20 cellular contexts compared by ENCODE assay signal in genomic region chr7:91128574-91129348, GRCh38.
DNase-seq lines count a peak whose midpoint lies in the region; ATAC-seq, FAIRE-seq and TF ChIP-seq lines count a peak whose summit lies in the region.
"Had no signal": no experiment of that assay in that cellular context is flagged by ENCODE, and none has a peak within 500 bp of the region (broad histone marks: within the 10 kb centered on the region; RNA-seq: fewer than 3 reads in every experiment).

No MANE protein-coding gene starts in this region.

- CTCF ChIA-PET in HepG2 (lab: Yijun Ruan, JAX; ENCODE audit: low intra/inter-chr PET ratio, low total read pairs): no interaction called here

- H3K9ac ChIP-seq in endocrine pancreas (ENCODE audit: control insufficient read depth, insufficient read depth, low read length): no peak overlapping the region
- no peak overlapping the region for H3K9ac ChIP-seq in HepG2 (ENCODE audit: insufficient read depth, low read depth, low read length)

- H3K9me3 ChIP-seq in endocrine pancreas (ENCODE audit: control insufficient read depth, low read length): no peaks in the 10 kb centered on the region
- no peaks in the 10 kb centered on the region for H3K9me3 ChIP-seq in HepG2 (ENCODE audit: low read length)
- no peaks in the 10 kb centered on the region for H3K9me3 ChIP-seq in upper lobe of right lung
- H3K9me3 ChIP-seq: esophagus squamous epithelium, Peyer's patch had no signal

- H3K36me3 ChIP-seq in endocrine pancreas (ENCODE audit: control insufficient read depth, insufficient read depth, low read length) (no peaks in the 10 kb centered on the region), HepG2 (replicated peaks in 1 of 2; ENCODE audit: control insufficient read depth in 1 of 2, insufficient read depth in 2 of 2, low read length in 2 of 2) (no peaks in the 10 kb centered on the region), upper lobe of right lung (no peaks in the 10 kb centered on the region)
- H3K36me3 ChIP-seq: esophagus squamous epithelium, Peyer's patch had no signal

- 21% methylated on average over 6 of the region's 6 CpGs for WGBS in HepG2 (ENCODE audit: low lambda C conversion rate)

- no peaks in the 10 kb centered on the region for H4K20me1 ChIP-seq in HepG2 (ENCODE audit: insufficient read depth, low read length)

- no TSS peak for BruUV-seq in HepG2 (replicated peaks; lab: Mats Ljungman, UMichigan)

- no peak for TF ChIP-seq EP300 in HepG2 (IDR thresholded peaks at IDR 0.05; ENCODE audit: low read depth in 2 of 2, low read length in 2 of 2)
- no peak for TF ChIP-seq EP300 in HepG2 (CRISPR knock-in tag; IDR thresholded peaks at IDR 0.05; ENCODE audit: borderline replicate concordance)

- no peak for ATAC-seq in HepG2
- ATAC-seq in upper lobe of right lung: peak; percentile 46
- ATAC-seq in HG02623 (IDR thresholded peaks at IDR 0.05; ENCODE audit: unreplicated experiment): no peak

- intact Hi-C loops in HepG2 (cut with micrococcal nuclease; ENCODE audit: unreplicated experiment) (no loop called here), upper lobe of right lung (cut with DNase I) (no loop called here)

- peak overlapping the region; percentile 53 for H3K4me3 ChIP-seq in endocrine pancreas (ENCODE audit: control insufficient read depth, insufficient read depth, low read length)
- no peak overlapping the region for H3K4me3 ChIP-seq in HepG2 (replicated peaks in 1 of 3; ENCODE audit: insufficient read depth in 1 of 3, low read depth in 2 of 3, low read length in 3 of 3)
- H3K4me3 ChIP-seq in upper lobe of right lung: no peak overlapping the region
- H3K4me3 ChIP-seq: Peyer's patch had no signal

- no peak for FAIRE-seq in HepG2 (lab: Jason Lieb, UNC)
- FAIRE-seq: GM12892 had no signal

- TF ChIP-seq CTCF in HepG2 (CRISPR knock-in tag; IDR thresholded peaks at IDR 0.05): no peak
- TF ChIP-seq CTCF in upper lobe of right lung (IDR thresholded peaks at IDR 0.05): no peak

- in situ Hi-C loops in HepG2 (cut with HindIII; ENCODE audit: extremely low pct_ligation_motif_present, low pct_unique_long_range_greater_than_20kb): no loop called here

- no peaks in the 10 kb centered on the region for H3K27me3 ChIP-seq in endocrine pancreas (ENCODE audit: control insufficient read depth, insufficient read depth, low read length)
- no peaks in the 10 kb centered on the region for H3K27me3 ChIP-seq in HepG2 (ENCODE audit: control insufficient read depth in 1 of 2, insufficient read depth in 2 of 2, low read length in 2 of 2)
- H3K27me3 ChIP-seq in upper lobe of right lung: no peaks in the 10 kb centered on the region
- H3K27me3 ChIP-seq: esophagus squamous epithelium, Peyer's patch had no signal

- H3K4me2 ChIP-seq in HepG2 (ENCODE audit: low read depth, low read length): no peak overlapping the region

- no peak for TF ChIP-seq RAD21 in HepG2 (CRISPR knock-in tag; IDR thresholded peaks at IDR 0.05)

- POLR2A ChIA-PET in HepG2 (lab: Yijun Ruan, JAX): no interaction called here

- no peak for TF ChIP-seq POLR2A in HepG2 (IDR thresholded peaks at IDR 0.05; ENCODE audit: insufficient read depth in 1 of 2, low read depth in 2 of 2, low read length in 2 of 2)

- no peaks in the 10 kb centered on the region for H3K79me2 ChIP-seq in HepG2 (ENCODE audit: insufficient read depth, low read length)

- DNase-seq in NOMO-1 treated with DMSO at 0.1 percent for 48 hours (lab: John Stamatoyannopoulos, UW; ENCODE audit: unreplicated experiment) (peak; percentile 14), NOMO-1 treated with dmso at 0.1 percent for 144 hours (lab: John Stamatoyannopoulos, UW; ENCODE audit: unreplicated experiment) (no peak), HepG2 (ENCODE audit: low spot score) (no peak), upper lobe of right lung (no peak), NAMALWA (ENCODE audit: low spot score) (no peak)
- DNase-seq in stimulated activated CD4-positive, alpha-beta T cell treated with anti-CD3 and anti-CD28 coated beads, Interleukin-1b, Interleukin-23, amount 100 ng/mL, for 48 hours: no peak
- DNase-seq: activated B cell treated with CpG ODN at 0.5 μM for 24 hours; aorta; CD4-positive, alpha-beta memory T cell; dermis blood vessel endothelial cell; esophagus squamous epithelium; NCI-H1694 treated with DMSO at 0.1 percent for 48 hours; NCI-H510A; Peyer's patch; posterior cingulate gyrus; T-helper 1 cell had no signal

- H3K27ac ChIP-seq in HepG2 (ENCODE audit: extremely low read length, insufficient read depth, low read length) (no peak overlapping the region), upper lobe of right lung (no peak overlapping the region)
- H3K27ac ChIP-seq: 22Rv1, esophagus squamous epithelium, Peyer's patch had no signal

- peak overlapping the region; percentile 0 for H2AFZ ChIP-seq in HepG2 (ENCODE audit: low read length)

- H3K4me1 ChIP-seq in endocrine pancreas (ENCODE audit: control insufficient read depth, insufficient read depth, low read length) (no peaks in the 10 kb centered on the region), HepG2 (ENCODE audit: insufficient read depth, low read length) (no peaks in the 10 kb centered on the region), upper lobe of right lung (no peaks in the 10 kb centered on the region)
- H3K4me1 ChIP-seq: esophagus squamous epithelium, Peyer's patch had no signal

TF ChIP-seq in HepG2, 621 proteins besides CTCF, POLR2A, EP300 and RAD21:
- TF ChIP-seq TARDBP (CRISPR knock-in tag; IDR thresholded peaks at IDR 0.05): no peak
- TF ChIP-seq, protein P1, sequence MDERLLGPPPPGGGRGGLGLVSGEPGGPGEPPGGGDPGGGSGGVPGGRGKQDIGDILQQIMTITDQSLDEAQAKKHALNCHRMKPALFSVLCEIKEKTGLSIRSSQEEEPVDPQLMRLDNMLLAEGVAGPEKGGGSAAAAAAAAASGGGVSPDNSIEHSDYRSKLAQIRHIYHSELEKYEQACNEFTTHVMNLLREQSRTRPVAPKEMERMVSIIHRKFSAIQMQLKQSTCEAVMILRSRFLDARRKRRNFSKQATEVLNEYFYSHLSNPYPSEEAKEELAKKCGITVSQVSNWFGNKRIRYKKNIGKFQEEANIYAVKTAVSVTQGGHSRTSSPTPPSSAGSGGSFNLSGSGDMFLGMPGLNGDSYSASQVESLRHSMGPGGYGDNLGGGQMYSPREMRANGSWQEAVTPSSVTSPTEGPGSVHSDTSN (CRISPR knock-in tag; IDR thresholded peaks at IDR 0.05): no peak
- TF ChIP-seq ZNF33A (CRISPR knock-in tag; IDR thresholded peaks at IDR 0.05; ENCODE audit: borderline replicate concordance): no peak
- no peak for TF ChIP-seq SRSF4 (IDR thresholded peaks at IDR 0.05; ENCODE audit: low read depth, low read length, poor library complexity, severe bottlenecking)
- no peak for TF ChIP-seq KDM5B (CRISPR knock-in tag; IDR thresholded peaks at IDR 0.05; ENCODE audit: borderline replicate concordance)
- TF ChIP-seq ZNF674 (CRISPR knock-in tag; IDR thresholded peaks at IDR 0.05; ENCODE audit: low read depth): no peak
- TF ChIP-seq TCF7L2 (IDR thresholded peaks at IDR 0.05; ENCODE audit: low read depth, low read length): no peak
- TF ChIP-seq RBM39 (IDR thresholded peaks at IDR 0.05; ENCODE audit: low read depth, low read length, poor library complexity, severe bottlenecking): no peak
- TF ChIP-seq, protein P2, sequence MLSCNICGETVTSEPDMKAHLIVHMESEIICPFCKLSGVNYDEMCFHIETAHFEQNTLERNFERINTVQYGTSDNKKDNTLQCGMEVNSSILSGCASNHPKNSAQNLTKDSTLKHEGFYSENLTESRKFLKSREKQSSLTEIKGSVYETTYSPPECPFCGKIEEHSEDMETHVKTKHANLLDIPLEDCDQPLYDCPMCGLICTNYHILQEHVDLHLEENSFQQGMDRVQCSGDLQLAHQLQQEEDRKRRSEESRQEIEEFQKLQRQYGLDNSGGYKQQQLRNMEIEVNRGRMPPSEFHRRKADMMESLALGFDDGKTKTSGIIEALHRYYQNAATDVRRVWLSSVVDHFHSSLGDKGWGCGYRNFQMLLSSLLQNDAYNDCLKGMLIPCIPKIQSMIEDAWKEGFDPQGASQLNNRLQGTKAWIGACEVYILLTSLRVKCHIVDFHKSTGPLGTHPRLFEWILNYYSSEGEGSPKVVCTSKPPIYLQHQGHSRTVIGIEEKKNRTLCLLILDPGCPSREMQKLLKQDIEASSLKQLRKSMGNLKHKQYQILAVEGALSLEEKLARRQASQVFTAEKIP (CRISPR knock-in tag; IDR thresholded peaks at IDR 0.05; ENCODE audit: borderline replicate concordance): no peak
- no peak for TF ChIP-seq ISL2 (CRISPR knock-in tag; IDR thresholded peaks at IDR 0.05)
- TF ChIP-seq ZMAT5 (CRISPR knock-in tag; IDR thresholded peaks at IDR 0.05; ENCODE audit: borderline replicate concordance, low read depth): no peak
- no peak for TF ChIP-seq MBNL3 (CRISPR knock-in tag; conservative IDR thresholded peaks at IDR 0.05)
- TF ChIP-seq HDAC1 (CRISPR knock-in tag; IDR thresholded peaks at IDR 0.05): no peak
- TF ChIP-seq SIX4 (CRISPR knock-in tag; IDR thresholded peaks at IDR 0.05): no peak
- TF ChIP-seq HNRNPLL (IDR thresholded peaks at IDR 0.05; ENCODE audit: low read depth, low read length, poor library complexity, severe bottlenecking): no peak
- TF ChIP-seq, protein P3, sequence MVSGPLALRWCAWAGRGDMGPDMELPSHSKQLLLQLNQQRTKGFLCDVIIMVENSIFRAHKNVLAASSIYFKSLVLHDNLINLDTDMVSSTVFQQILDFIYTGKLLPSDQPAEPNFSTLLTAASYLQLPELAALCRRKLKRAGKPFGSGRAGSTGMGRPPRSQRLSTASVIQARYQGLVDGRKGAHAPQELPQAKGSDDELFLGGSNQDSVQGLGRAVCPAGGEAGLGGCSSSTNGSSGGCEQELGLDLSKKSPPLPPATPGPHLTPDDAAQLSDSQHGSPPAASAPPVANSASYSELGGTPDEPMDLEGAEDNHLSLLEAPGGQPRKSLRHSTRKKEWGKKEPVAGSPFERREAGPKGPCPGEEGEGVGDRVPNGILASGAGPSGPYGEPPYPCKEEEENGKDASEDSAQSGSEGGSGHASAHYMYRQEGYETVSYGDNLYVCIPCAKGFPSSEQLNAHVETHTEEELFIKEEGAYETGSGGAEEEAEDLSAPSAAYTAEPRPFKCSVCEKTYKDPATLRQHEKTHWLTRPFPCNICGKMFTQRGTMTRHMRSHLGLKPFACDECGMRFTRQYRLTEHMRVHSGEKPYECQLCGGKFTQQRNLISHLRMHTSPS (CRISPR knock-in tag; IDR thresholded peaks at IDR 0.05; ENCODE audit: low read depth): no peak
- no peak for TF ChIP-seq ZNF263 (CRISPR knock-in tag; IDR thresholded peaks at IDR 0.05)
